In genomic region chr1:154524881-154525280, GRCh38 we compare ENCODE assay signal across 19 cellular contexts. TPM values are rescaled to one million over a fixed set of nuclear protein-coding genes. Genes with fewer than 3 reads are reported as not detected.
A peak's percentile ranks its signal among the peaks of the same experiment; 100 is the strongest.
DNase-seq lines count a peak whose midpoint lies in the region; ATAC-seq and TF ChIP-seq lines count a peak whose summit lies in the region.
"Had no signal": no experiment of that assay in that cellular context is flagged by ENCODE, and none has a peak within 500 bp of the region (broad histone marks: within the 10 kb centered on the region; RNA-seq: fewer than 3 reads in every experiment).

No MANE protein-coding gene starts in this region.

- no peak for TF ChIP-seq EP300 in SK-N-SH (IDR thresholded peaks at IDR 0.05; ENCODE audit: borderline replicate concordance in 1 of 2, low read depth in 1 of 2, low read length in 1 of 2)

- no peaks in the 10 kb centered on the region for H4K20me1 ChIP-seq in SK-N-SH (ENCODE audit: insufficient read depth)

- no peaks in the 10 kb centered on the region for H3K27me3 ChIP-seq in mesendoderm (ENCODE audit: insufficient read depth, low read length, poor library complexity)
- H3K27me3 ChIP-seq in SK-N-SH (ENCODE audit: insufficient read depth), result peaks cover 15% of the 10 kb centered on the region; the same call in 1 of the 2 replicates
- no peaks in the 10 kb centered on the region for H3K27me3 ChIP-seq in lower lobe of right lung (ENCODE audit: low read depth)

- no peaks in the 10 kb centered on the region for H3K4me1 ChIP-seq in mesendoderm (ENCODE audit: control insufficient read depth, low read depth, low read length)
- no peaks in the 10 kb centered on the region for H3K4me1 ChIP-seq in SK-N-SH (ENCODE audit: control insufficient read depth in 1 of 2, insufficient read depth in 2 of 2, low read depth in 1 of 2, low read length in 1 of 2)
- H3K4me1 ChIP-seq in lower lobe of right lung, result peaks cover 28% of the 10 kb centered on the region
- H3K4me1 ChIP-seq: Caco-2 had no signal

- H3K36me3 Mint-ChIP-seq in endothelial cell (ENCODE audit: low read depth, unreplicated experiment), result peaks cover 43% of the 10 kb centered on the region
- H3K36me3 Mint-ChIP-seq: CD14-positive monocyte; CD8-positive, alpha-beta T cell had no signal

- H3K9me3 Mint-ChIP-seq in endothelial cell (ENCODE audit: unreplicated experiment), result no peaks in the 10 kb centered on the region
- H3K9me3 Mint-ChIP-seq: CD14-positive monocyte; CD8-positive, alpha-beta T cell; GM23338 had no signal

- no peak overlapping the region for H2AK5ac ChIP-seq in mesendoderm (ENCODE audit: low read length)

- H4K5ac ChIP-seq in mesendoderm (ENCODE audit: low read length), result no peak overlapping the region

- DNase-seq in COLO829 (ENCODE audit: low spot score) (peak; percentile 57), RPMI7951 (ENCODE audit: low read depth) (peak; percentile 5), endothelial cell (ENCODE audit: low spot score) (no peak), mesendoderm (peak; percentile 16), SK-N-SH (no peak), lower lobe of right lung (no peak), left cardiac atrium (no peak)
- DNase-seq: Caco-2; CD8-positive, alpha-beta T cell; DND-41; H7; IMR-90 had no signal

- H3K4me3 Mint-ChIP-seq in endothelial cell (ENCODE audit: unreplicated experiment), result peak overlapping the region; percentile 70
- H3K4me3 Mint-ChIP-seq: CD14-positive monocyte; CD8-positive, alpha-beta T cell; GM23338 had no signal

- no peak overlapping the region for H2BK15ac ChIP-seq in mesendoderm (replicated peaks; ENCODE audit: low read depth)

- H3K4me1 Mint-ChIP-seq in endothelial cell (ENCODE audit: unreplicated experiment), result peaks cover 47% of the 10 kb centered on the region
- H3K4me1 Mint-ChIP-seq: GM23338 had no signal

- H3K4me3 ChIP-seq in mesendoderm (ENCODE audit: low read length) (no peak overlapping the region), SK-N-SH (ENCODE audit: low read depth in 2 of 2, low read length in 1 of 2) (no peak overlapping the region), lower lobe of right lung (no peak overlapping the region)
- H3K4me3 ChIP-seq: GM23338 had no signal

- no peak overlapping the region for H2BK5ac ChIP-seq in mesendoderm (ENCODE audit: low read length)

- H4K8ac ChIP-seq in mesendoderm (ENCODE audit: low read depth, low read length), result no peak overlapping the region

- H3K4me2 ChIP-seq in mesendoderm (ENCODE audit: low read length), result no peak overlapping the region
- no peak overlapping the region for H3K4me2 ChIP-seq in SK-N-SH
- H3K4me2 ChIP-seq: GM23338 had no signal

- CTCF ChIA-PET in SK-N-SH (lab: Yijun Ruan, JAX), result interaction anchor here (2.1 kb wide), 1 partner anchor 22 kb away, joined by 6 read pairs; no protein-coding TSS in a partner anchor

- H3K27ac ChIP-seq in mesendoderm (ENCODE audit: low read depth, low read length) (no peak overlapping the region), SK-N-SH (ENCODE audit: low read depth in 2 of 2, low read length in 1 of 2) (no peak overlapping the region), lower lobe of right lung (no peak overlapping the region)
- H3K27ac ChIP-seq: 22Rv1 had no signal

- H3K4ac ChIP-seq in mesendoderm (ENCODE audit: low read depth, low read length), result no peak overlapping the region

- H3K79me2 ChIP-seq in mesendoderm (ENCODE audit: control insufficient read depth, insufficient read depth, low read length) (no peaks in the 10 kb centered on the region), SK-N-SH (ENCODE audit: insufficient read depth) (no peaks in the 10 kb centered on the region)

- TF ChIP-seq RAD21 in SK-N-SH (IDR thresholded peaks at IDR 0.05; ENCODE audit: low read length), result no peak

- no peaks in the 10 kb centered on the region for H3K36me3 ChIP-seq in mesendoderm (ENCODE audit: control insufficient read depth, insufficient read depth, low read length)
- H3K36me3 ChIP-seq in SK-N-SH (replicated peaks in 1 of 2; ENCODE audit: control insufficient read depth in 1 of 2, insufficient read depth in 2 of 2, low read length in 1 of 2), result no peaks in the 10 kb centered on the region
- H3K36me3 ChIP-seq in lower lobe of right lung, result no peaks in the 10 kb centered on the region

- ATAC-seq in lower lobe of right lung (no peak), GM18861 (IDR thresholded peaks at IDR 0.05; ENCODE audit: unreplicated experiment) (no peak), left cardiac atrium (no peak)
- ATAC-seq: CD8-positive, alpha-beta T cell; GM23338 had no signal

- no peak overlapping the region for H3K56ac ChIP-seq in mesendoderm (ENCODE audit: low read length)

- H3K79me1 ChIP-seq in mesendoderm (ENCODE audit: low read length), result no peaks in the 10 kb centered on the region

- H3K23ac ChIP-seq in mesendoderm (ENCODE audit: low read length), result no peak overlapping the region

- H3K9ac ChIP-seq in mesendoderm (ENCODE audit: low read length), result no peak overlapping the region
- no peak overlapping the region for H3K9ac ChIP-seq in SK-N-SH

- no peaks in the 10 kb centered on the region for H3K27me3 Mint-ChIP-seq in endothelial cell (ENCODE audit: unreplicated experiment)

- H3F3A ChIP-seq in SK-N-SH (replicated peaks; ENCODE audit: insufficient read depth), result no peaks in the 10 kb centered on the region

- H3K18ac ChIP-seq in mesendoderm (ENCODE audit: low read length), result no peak overlapping the region

- TF ChIP-seq CTCF in endothelial cell (IDR thresholded peaks at IDR 0.05; ENCODE audit: unreplicated experiment), result no peak
- no peak for TF ChIP-seq CTCF in SK-N-SH (IDR thresholded peaks at IDR 0.05)
- no peak for TF ChIP-seq CTCF in lower lobe of right lung (IDR thresholded peaks at IDR 0.05)

- intact Hi-C loops in lower lobe of right lung (cut with DNase I), result no loop called here
- intact Hi-C loops in left cardiac atrium (cut with DNase I), result no loop called here

- H2BK120ac ChIP-seq in mesendoderm (ENCODE audit: low read depth, low read length), result no peak overlapping the region

- POLR2A ChIA-PET in SK-N-SH (lab: Yijun Ruan, JAX), result no interaction called here

- no peak overlapping the region for H2AFZ ChIP-seq in SK-N-SH (ENCODE audit: low read depth)
- H2AFZ ChIP-seq: GM23338 had no signal

- no peaks in the 10 kb centered on the region for H3K9me2 ChIP-seq in SK-N-SH

- no peaks in the 10 kb centered on the region for H3K9me3 ChIP-seq in SK-N-SH
- H3K9me3 ChIP-seq in lower lobe of right lung, result no peaks in the 10 kb centered on the region
- H3K9me3 ChIP-seq: Caco-2 had no signal

- peak overlapping the region; percentile 88 for H3K27ac Mint-ChIP-seq in endothelial cell (ENCODE audit: unreplicated experiment)
- H3K27ac Mint-ChIP-seq: CD14-positive monocyte; CD8-positive, alpha-beta T cell; GM23338 had no signal

TF ChIP-seq in SK-N-SH, 30 proteins besides CTCF, POLR2A, EP300 and RAD21:
- TF ChIP-seq RXRA (IDR thresholded peaks at IDR 0.05; ENCODE audit: borderline replicate concordance, low read depth) (no peak), FOXM1 (IDR thresholded peaks at IDR 0.05; ENCODE audit: low read depth) (no peak), YY1 (IDR thresholded peaks at IDR 0.05; ENCODE audit: low read depth) (no peak), CHD2 (IDR thresholded peaks at IDR 0.05; ENCODE audit: low read length, partially characterized antibody) (no peak), MEF2A (IDR thresholded peaks at IDR 0.05; ENCODE audit: borderline replicate concordance, low read depth) (no peak), ELF1 (IDR thresholded peaks at IDR 0.05) (no peak), RCOR1 (IDR thresholded peaks at IDR 0.05; ENCODE audit: low read length) (no peak), TCF12 (IDR thresholded peaks at IDR 0.05) (no peak), EZH2phosphoT487 (IDR thresholded peaks at IDR 0.05; ENCODE audit: borderline replicate concordance, low read depth) (no peak)
TF ChIP-seq in SK-N-SH: peak in this region for 0.

RNA-seq across cellular contexts. Expression of gene SHE, which starts 22.7 kb away (rescaled TPM):
- not detected in 2 replicates for total RNA-seq in RPMI7951 (2014; rRNA removed; shearing (Covaris generic))
- 79.3 TPM for total RNA-seq in endothelial cell (ENCODE audit: unreplicated experiment)
- 0.17 TPM for polyA plus RNA-seq in mesendoderm (2013, experiment 1 of 2)
- 0.14 TPM for polyA plus RNA-seq in mesendoderm (2013, experiment 2 of 2)
- not detected in 2 replicates for polyA plus RNA-seq in SK-N-SH (2012; rRNA removed)
- not detected in 2 replicates for polyA plus RNA-seq in SK-N-SH (2012; cell fraction: cytosol; rRNA removed)
- not detected in 2 replicates for polyA plus RNA-seq in SK-N-SH (2012; cell fraction: nucleus; rRNA removed)
- total RNA-seq in lower lobe of right lung, result 40.1 TPM
- 10 to 100 TPM; 13.5 to 21.4 TPM for total RNA-seq in left cardiac atrium
- total RNA-seq: Caco-2; CD8-positive, alpha-beta T cell; HT-29; IMR-90 had no signal
- polyA plus RNA-seq: BJ, CD14-positive monocyte, IMR-90 had no signal

RNA-seq across cellular contexts. Expression of gene TDRD10, which starts 22.9 kb away (rescaled TPM):
- total RNA-seq in RPMI7951 (2014; rRNA removed; shearing (Covaris generic)), result not detected in 2 replicates
- total RNA-seq in endothelial cell (ENCODE audit: unreplicated experiment) (27.8 TPM), lower lobe of right lung (20.2 TPM), left cardiac atrium (1 to 10 TPM; 3.4 to 3.6 TPM)
- 0.07 TPM for polyA plus RNA-seq in mesendoderm (2013, experiment 1 of 2)
- 0.10 TPM for polyA plus RNA-seq in mesendoderm (2013, experiment 2 of 2)
- polyA plus RNA-seq in SK-N-SH (2012; rRNA removed), result not detected in 2 replicates
- polyA plus RNA-seq in SK-N-SH (2012; cell fraction: cytosol; rRNA removed), result not detected in 2 replicates
- polyA plus RNA-seq in SK-N-SH (2012; cell fraction: nucleus; rRNA removed), result not detected in 2 replicates
- total RNA-seq: A673; Caco-2; CD8-positive, alpha-beta T cell; GM23338; HT-29; IMR-90 had no signal
- polyA plus RNA-seq: BJ, CD14-positive monocyte, IMR-90 had no signal

RNA-seq across cellular contexts. Expression of gene UBE2Q1, which starts 33.6 kb away (rescaled TPM):
- total RNA-seq in RPMI7951 (2014; rRNA removed; shearing (Covaris generic)), result 15.1 and 24.2 TPM in 2 replicates
- total RNA-seq in endothelial cell (ENCODE audit: unreplicated experiment), result 73.9 TPM
- polyA plus RNA-seq in mesendoderm (2013, experiment 1 of 2), result 53.4 TPM
- 52.6 TPM for polyA plus RNA-seq in mesendoderm (2013, experiment 2 of 2)
- polyA plus RNA-seq in SK-N-SH (2012; rRNA removed), result 12.5 and 15.2 TPM in 2 replicates
- 21.4 and 26.0 TPM in 2 replicates for polyA plus RNA-seq in SK-N-SH (2012; cell fraction: cytosol; rRNA removed)
- polyA plus RNA-seq in SK-N-SH (2012; cell fraction: nucleus; rRNA removed), result 11.6 and 19.2 TPM in 2 replicates
- total RNA-seq in lower lobe of right lung, result 79.5 TPM
- total RNA-seq in left cardiac atrium, result 10 to 100 TPM; 45.8 to 57.9 TPM

RNA-seq across cellular contexts. Expression of gene CHRNB2, which starts 42.7 kb away (rescaled TPM):
- total RNA-seq in RPMI7951 (2014; rRNA removed; shearing (Covaris generic)), result 0.10 TPM in 1 of 2 replicates, not detected in the other
- total RNA-seq in endothelial cell (ENCODE audit: unreplicated experiment), result 0.44 TPM
- 0.51 TPM for polyA plus RNA-seq in mesendoderm (2013, experiment 1 of 2)
- 0.55 TPM for polyA plus RNA-seq in mesendoderm (2013, experiment 2 of 2)
- 0.64 and 0.93 TPM in 2 replicates for polyA plus RNA-seq in SK-N-SH (2012; rRNA removed)
- 0.68 and 1.2 TPM in 2 replicates for polyA plus RNA-seq in SK-N-SH (2012; cell fraction: cytosol; rRNA removed)
- polyA plus RNA-seq in SK-N-SH (2012; cell fraction: nucleus; rRNA removed), result 0.76 and 0.85 TPM in 2 replicates
- not detected for total RNA-seq in lower lobe of right lung
- under 1 TPM in 1 of 2 donors, not detected in 1; 0.05 TPM for total RNA-seq in left cardiac atrium
- total RNA-seq: CD8-positive, alpha-beta T cell; HT-29 had no signal
- polyA plus RNA-seq: CD14-positive monocyte had no signal

Comparison
In these comparisons a context has a peak if more than half of its experiments do, and no peak if none do; other contexts are left out.
1. DNase-seq: peak in COLO829 (single experiment), RPMI7951 (single experiment) and mesendoderm (single experiment); none in endothelial cell (single experiment), SK-N-SH (single experiment), lower lobe of right lung (single experiment) and left cardiac atrium (single experiment).
2. RNA of gene SHE, which starts 22.7 kb away (total RNA-seq): 79.3 TPM in endothelial cell (single experiment), 40.1 TPM in lower lobe of right lung (single experiment) and 13.5 to 21.4 TPM in left cardiac atrium; not detected in RPMI7951; every median in the first group is over 10 times any median in the second.